Comparison of ENCODE assay signal across 10 cellular contexts in genomic region chr2:134897932-134898331, GRCh38. TPM values are rescaled to one million over a fixed set of nuclear protein-coding genes. Genes with fewer than 3 reads are reported as not detected.
A peak's percentile ranks its signal among the peaks of the same experiment; 100 is the strongest.
DNase-seq lines count a peak whose midpoint lies in the region; ATAC-seq, FAIRE-seq and TF ChIP-seq lines count a peak whose summit lies in the region.
"Had no signal": no experiment of that assay in that cellular context is flagged by ENCODE, and none has a peak within 500 bp of the region (broad histone marks: within the 10 kb centered on the region; RNA-seq: fewer than 3 reads in every experiment).

No MANE protein-coding gene starts in this region.

- H3K9me3 Mint-ChIP-seq in endodermal cell = no peaks in the 10 kb centered on the region
- no peaks in the 10 kb centered on the region for H3K9me3 Mint-ChIP-seq in activated T-cell treated with anti-CD3 and anti-CD28 coated beads, Interleukin-2, amount 50 U/mL, for 4 hours

- peak; percentile 96 for FAIRE-seq in pancreas (lab: Jason Lieb, UNC)

- intact Hi-C loops in pancreas (cut with DNase I) = no loop called here

- peaks cover 1% of the 10 kb centered on the region for H3K4me1 Mint-ChIP-seq in endodermal cell
- H3K4me1 Mint-ChIP-seq in activated T-cell treated with anti-CD3 and anti-CD28 coated beads, Interleukin-2, amount 50 U/mL, for 4 hours (ENCODE audit: low read depth) = no peaks in the 10 kb centered on the region

- H3K4me1 ChIP-seq in endodermal cell (ENCODE audit: control insufficient read depth, insufficient read depth, low read length) (no peaks in the 10 kb centered on the region), pancreas (peaks cover 11 to 30% (median 18%) of the 10 kb centered on the region in 3 donors)

- H3K27ac Mint-ChIP-seq in endodermal cell = no peak overlapping the region

- no peak overlapping the region for H3K4me3 ChIP-seq in endodermal cell (ENCODE audit: low read length)
- no peak overlapping the region for H3K4me3 ChIP-seq in pancreas

- H3K27me3 ChIP-seq in endodermal cell (ENCODE audit: control insufficient read depth, insufficient read depth, low read length, poor library complexity, severe bottlenecking) = no peaks in the 10 kb centered on the region
- no peaks in the 10 kb centered on the region for H3K27me3 ChIP-seq in pancreas

- no peak overlapping the region for H3K9ac ChIP-seq in endodermal cell (ENCODE audit: extremely low read depth, low read length, poor library complexity, severe bottlenecking)

- no peaks in the 10 kb centered on the region for H3K36me3 Mint-ChIP-seq in endodermal cell (ENCODE audit: low read depth)
- H3K36me3 Mint-ChIP-seq in activated T-cell treated with anti-CD3 and anti-CD28 coated beads, Interleukin-2, amount 50 U/mL, for 4 hours (ENCODE audit: insufficient read depth) = no peaks in the 10 kb centered on the region

- H3K36me3 ChIP-seq in endodermal cell (ENCODE audit: control insufficient read depth, insufficient read depth, low read length) (no peaks in the 10 kb centered on the region), pancreas (no peaks in the 10 kb centered on the region)

- peak; percentile 12 for DNase-seq in NCI-H748 (lab: John Stamatoyannopoulos, UW; ENCODE audit: unreplicated experiment)
- DNase-seq in NCI-H748 treated with DMSO at 0.1 percent for 48 hours (lab: John Stamatoyannopoulos, UW) = no peak
- DNase-seq in NCI-H146 (lab: John Stamatoyannopoulos, UW) = peak; percentile 9
- no peak for DNase-seq in endodermal cell
- DNase-seq in pancreas = no peak
- no peak for DNase-seq in inferior parietal cortex (ENCODE audit: extremely low spot score)
- DNase-seq in activated T-cell treated with anti-CD3 and anti-CD28 coated beads, Interleukin-2, amount 50 U/mL, for 4 hours = no peak
- DNase-seq in stimulated activated CD4-positive, alpha-beta T cell treated with anti-CD3 and anti-CD28 coated beads, Interleukin-15, amount 100 ng/mL, for 24 hours = no peak
- DNase-seq: mesendoderm had no signal

- H3K27ac ChIP-seq in endodermal cell (ENCODE audit: low read depth, low read length) = no peak overlapping the region
- peak overlapping the region in 2 of 4 donors; percentile 54 to 59 for H3K27ac ChIP-seq in pancreas

- no peak overlapping the region for H3K4me3 Mint-ChIP-seq in endodermal cell
- no peak overlapping the region for H3K4me3 Mint-ChIP-seq in activated T-cell treated with anti-CD3 and anti-CD28 coated beads, Interleukin-2, amount 50 U/mL, for 4 hours

- H3K9me3 ChIP-seq in endodermal cell (ENCODE audit: control insufficient read depth, low read length) = no peaks in the 10 kb centered on the region
- no peaks in the 10 kb centered on the region for H3K9me3 ChIP-seq in pancreas

- TF ChIP-seq CTCF in endodermal cell (conservative IDR thresholded peaks at IDR 0.05) (peak; percentile 73), pancreas (IDR thresholded peaks at IDR 0.05) (peak in 3 of 4 donors; percentile 12 to 23 (median 21))

- ATAC-seq in pancreas = peak; percentile 47 to 66 (median 57)
- no peak for ATAC-seq in activated T-cell treated with anti-CD3 and anti-CD28 coated beads, Interleukin-2, amount 50 U/mL, for 4 hours

- H3K27me3 Mint-ChIP-seq in endodermal cell (ENCODE audit: insufficient read depth) = no peaks in the 10 kb centered on the region
- H3K27me3 Mint-ChIP-seq in activated T-cell treated with anti-CD3 and anti-CD28 coated beads, Interleukin-2, amount 50 U/mL, for 4 hours (ENCODE audit: low read depth) = no peaks in the 10 kb centered on the region

RNA-seq across cellular contexts. Expression of gene CCNT2, which starts 20.7 kb away (rescaled TPM):
- total RNA-seq in endodermal cell (10 to 100 TPM; 51.4 to 53.3 TPM), pancreas (10 to 100 TPM; 17.2 to 32.6 (median 20.8) TPM)
- 41.9 TPM for polyA plus RNA-seq in endodermal cell (2013, experiment 1 of 2)
- polyA plus RNA-seq in endodermal cell (2013, experiment 2 of 2) = 40.8 TPM
- 10 to 100 TPM; 10.9 to 21.9 TPM for polyA plus RNA-seq in pancreas
- total RNA-seq in activated T-cell treated with anti-CD3 and anti-CD28 coated beads, Interleukin-2, amount 50 U/mL, for 4 hours = 10 to 100 TPM; 24.2 to 30.9 (median 26.5) TPM

RNA-seq across cellular contexts. Expression of gene ACMSD, which starts 59.5 kb away (rescaled TPM):
- not detected for total RNA-seq in endodermal cell
- not detected for polyA plus RNA-seq in endodermal cell (2013, experiment 1 of 2)
- not detected for polyA plus RNA-seq in endodermal cell (2013, experiment 2 of 2)
- under 1 TPM in 3 of 6 donors, not detected in 3; 0.12 to 0.24 (median 0.19) TPM for total RNA-seq in pancreas
- 1 to 10 TPM in 1 of 2 donors, under 1 TPM in 1; 0.61 to 3.4 TPM for polyA plus RNA-seq in pancreas
- total RNA-seq in activated T-cell treated with anti-CD3 and anti-CD28 coated beads, Interleukin-2, amount 50 U/mL, for 4 hours = not detected
- total RNA-seq: T-helper 2 cell treated with Interferon-gamma antibody and Interleukin-4, amounts not matched to agents 100 ng/mL and 5 ng/mL, for 36 hours had no signal

Comparison
In these comparisons a context has a peak if more than half of its experiments do, and no peak if none do; other contexts are left out.
1. DNase-seq: peak in NCI-H748 (single experiment) and NCI-H146 (single experiment); none in NCI-H748 treated with DMSO at 0.1 percent for 48 hours (single experiment), endodermal cell (single experiment), pancreas (0 of 6), inferior parietal cortex (single experiment), activated T-cell treated with anti-CD3 and anti-CD28 coated beads, Interleukin-2, amount 50 U/mL, for 4 hours (single experiment) and stimulated activated CD4-positive, alpha-beta T cell treated with anti-CD3 and anti-CD28 coated beads, Interleukin-15, amount 100 ng/mL, for 24 hours (single experiment).
2. ATAC-seq: peak in pancreas (4 of 4); none in activated T-cell treated with anti-CD3 and anti-CD28 coated beads, Interleukin-2, amount 50 U/mL, for 4 hours (0 of 2).